Comparison of ENCODE assay signal across 8 cellular contexts in genomic region chr7:31633894-31634494, GRCh38. TPM values are rescaled to one million over a fixed set of nuclear protein-coding genes. Genes with fewer than 3 reads are reported as not detected.
DNase-seq lines count a peak whose midpoint lies in the region; ATAC-seq, FAIRE-seq and TF ChIP-seq lines count a peak whose summit lies in the region.

No MANE protein-coding gene starts in this region.

- H3K27ac ChIP-seq in kidney (ENCODE audit: low read depth in 2 of 2, low read length in 2 of 2) (no peak overlapping the region), upper lobe of left lung (no peak overlapping the region)

- no peak for TF ChIP-seq EP300 in upper lobe of left lung (IDR thresholded peaks at IDR 0.05)

- peak; percentile 89 for FAIRE-seq in kidney (lab: Jason Lieb, UNC)

- no peak for DNase-seq in AG09319 (ENCODE audit: extremely low read depth, low read depth)
- peak; percentile 43 for DNase-seq in HCEC 1CT
- DNase-seq in NCI-H510A (lab: John Stamatoyannopoulos, UW) = peak; percentile 9
- peak; percentile 70 to 84 for DNase-seq in T47D (ENCODE audit: low read depth in 1 of 2, low spot score in 1 of 2)
- DNase-seq in kidney = no peak
- DNase-seq in upper lobe of left lung = peak in 1 of 2 donors; percentile 35

- H3K9me3 ChIP-seq in kidney (ENCODE audit: control insufficient read depth in 1 of 2, low read length in 2 of 2) (no peaks in the 10 kb centered on the region), upper lobe of left lung (no peaks in the 10 kb centered on the region)

- ATAC-seq in upper lobe of left lung (ENCODE audit: low FRiP score in 2 of 2) (peak; percentile 49 to 72), GM18505 (IDR thresholded peaks at IDR 0.05; ENCODE audit: unreplicated experiment) (no peak), HG02973 (IDR thresholded peaks at IDR 0.05; ENCODE audit: unreplicated experiment) (no peak)

- 50 to 62% methylated on average over 2 of the region's 2 CpGs for WGBS in upper lobe of left lung, 2 donors

- H3K36me3 ChIP-seq in kidney (ENCODE audit: control insufficient read depth in 1 of 2, insufficient read depth in 2 of 2, low read length in 2 of 2) (no peaks in the 10 kb centered on the region), upper lobe of left lung (no peaks in the 10 kb centered on the region)

- H3K4me1 ChIP-seq in kidney (ENCODE audit: control insufficient read depth in 1 of 2, insufficient read depth in 1 of 2, low read depth in 1 of 2, low read length in 2 of 2) (peaks cover 2 to 3% of the 10 kb centered on the region in 2 donors), upper lobe of left lung (no peaks in the 10 kb centered on the region)

- in situ Hi-C loops in T47D (cut with HindIII; ENCODE audit: low pct_unique_long_range_greater_than_20kb, low sequenced_read_pairs) = no loop called here

- H3K4me3 ChIP-seq in kidney (ENCODE audit: low read length in 2 of 2) (no peak overlapping the region), upper lobe of left lung (no peak overlapping the region)

- no peaks in the 10 kb centered on the region for H3K27me3 ChIP-seq in upper lobe of left lung

- no peak overlapping the region for H3K9ac ChIP-seq in kidney (ENCODE audit: low read length in 2 of 2)

- TF ChIP-seq POLR2A in upper lobe of left lung (IDR thresholded peaks at IDR 0.05) = no peak
- TF ChIP-seq POLR2A in GM18505 (IDR thresholded peaks at IDR 0.05; ENCODE audit: borderline replicate concordance, extremely low read depth, insufficient read depth, insufficient read length) = no peak

- intact Hi-C loops in kidney (cut with DNase I) = no loop called here

- TF ChIP-seq CTCF in AG09319 (IDR thresholded peaks at IDR 0.05; ENCODE audit: low read depth, low read length) = peak; percentile 14
- TF ChIP-seq CTCF in kidney (IDR thresholded peaks at IDR 0.05; ENCODE audit: borderline replicate concordance, extremely low read depth, insufficient read depth) = peak; percentile 70
- TF ChIP-seq CTCF in upper lobe of left lung (IDR thresholded peaks at IDR 0.05) = peak in 5 of 6 experiments; percentile 16 to 70 (median 52)

RNA-seq across cellular contexts. Expression of gene PPP1R17, which starts 53.0 kb away (rescaled TPM):
- total RNA-seq in kidney (not detected), upper lobe of left lung (not detected)
- not detected for polyA plus RNA-seq in kidney (ENCODE audit: insufficient read depth, low read depth, low replicate concordance)

Comparison
In these comparisons a context has a peak if more than half of its experiments do, and no peak if none do; other contexts are left out.
1. DNase-seq: peak in HCEC 1CT (single experiment), NCI-H510A (single experiment) and T47D (2 of 2); none in AG09319 (single experiment) and kidney (single experiment).
2. CTCF ChIP-seq: peak in every context shown above with its lines; median percentile 70 in kidney; 52 in upper lobe of left lung; 14 in AG09319.
3. ATAC-seq: peak in upper lobe of left lung (2 of 2); none in GM18505 (single experiment) and HG02973 (single experiment).